Comparison of ENCODE assay signal across 8 cellular contexts in the genomic region with DNA sequence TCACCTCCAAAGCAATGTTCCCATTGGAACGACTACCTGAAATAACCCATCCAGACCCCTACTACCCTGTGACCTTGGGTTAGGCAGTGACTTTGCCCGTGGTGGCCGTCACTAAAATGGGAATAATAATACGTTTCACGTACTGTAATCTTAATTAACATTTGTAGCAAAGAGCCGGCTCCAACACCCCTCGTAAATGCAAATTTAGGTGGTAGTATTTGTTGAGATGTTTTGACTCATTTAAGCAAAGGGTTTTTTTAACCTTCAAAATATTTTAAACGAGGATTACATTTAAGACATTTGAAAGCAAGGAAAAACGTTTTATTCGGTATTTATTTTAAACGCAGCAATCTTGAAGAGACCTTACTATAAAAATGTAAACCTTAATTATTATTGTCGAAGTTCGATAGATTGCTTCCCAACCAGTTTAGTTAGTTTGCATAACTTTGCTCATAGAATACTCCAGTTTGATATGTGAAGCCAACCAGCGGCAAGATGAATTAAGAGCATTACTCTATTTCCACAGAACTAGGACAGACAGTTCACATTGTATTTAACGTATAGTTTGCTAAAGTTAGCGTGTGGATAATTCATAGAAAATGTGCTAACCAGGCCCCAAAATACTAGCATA. TPM values are rescaled to one million over a fixed set of nuclear protein-coding genes. Genes with fewer than 3 reads are reported as not detected.
DNase-seq lines count a peak whose midpoint lies in the region; ATAC-seq and TF ChIP-seq lines count a peak whose summit lies in the region.

No MANE protein-coding gene starts in this region.

- no peak for TF ChIP-seq CTCF in CD4-positive, alpha-beta T cell (IDR thresholded peaks at IDR 0.05)
- no peak for TF ChIP-seq CTCF in kidney epithelial cell (IDR thresholded peaks at IDR 0.05; ENCODE audit: insufficient read depth, low read length, poor library complexity, severe bottlenecking)

- H3K27ac Mint-ChIP-seq in CD4-positive, alpha-beta T cell, result peak overlapping the region; percentile 84

- intact Hi-C loops in CD4-positive, alpha-beta T cell (cut with DNase I, micrococcal nuclease), result loop anchor here (2.0 to 5.0 kb wide), 4 partner anchors 17 to 644 kb away; partner anchors contain the start of genes SLC38A2 (in 2 of the 2) and SCAF11 (in 1 of the 2)

- no peaks in the 10 kb centered on the region for H3K27me3 ChIP-seq in CD4-positive, alpha-beta T cell (ENCODE audit: control insufficient read depth, insufficient read depth, low read length)
- H3K27me3 ChIP-seq in adipocyte (replicated peaks; ENCODE audit: control insufficient read depth, insufficient read depth, low read length) (no peaks in the 10 kb centered on the region), kidney epithelial cell (ENCODE audit: control insufficient read depth, insufficient read depth, low read length) (no peaks in the 10 kb centered on the region)

- H3K9me3 Mint-ChIP-seq in CD4-positive, alpha-beta T cell, result no peaks in the 10 kb centered on the region

- POLR2A ChIA-PET in CD4-positive, alpha-beta T cell (lab: Charles Lee), result interaction anchor here (0.6 to 7.4 kb wide), 30 partner anchors 10 to 1351 kb away, joined by 3 to 98 read pairs (median 4); partner anchors contain the start of genes AMIGO2, ANO6, PCED1B and SCAF11

- peaks cover 37% of the 10 kb centered on the region for H3K4me1 Mint-ChIP-seq in CD4-positive, alpha-beta T cell (ENCODE audit: low read depth)

- peak overlapping the region; percentile 96 for H3K9ac ChIP-seq in adipocyte (ENCODE audit: low read length)

- no peaks in the 10 kb centered on the region for H3K9me3 ChIP-seq in CD4-positive, alpha-beta T cell (ENCODE audit: control insufficient read depth, low read length)
- H3K9me3 ChIP-seq in adipocyte (ENCODE audit: control insufficient read depth, low read length), result no peaks in the 10 kb centered on the region

- H3K4me3 ChIP-seq in adipocyte (ENCODE audit: low read length) (peak overlapping the region; percentile 99), kidney epithelial cell (ENCODE audit: low read depth, low read length) (peak overlapping the region; percentile 83)

- peaks cover 40% of the 10 kb centered on the region for H3K4me1 ChIP-seq in adipocyte (ENCODE audit: control insufficient read depth, insufficient read depth, low read length)

- peak; percentile 2 for ATAC-seq in CD4-positive, alpha-beta T cell (ENCODE audit: poor library complexity)
- peak; percentile 0 for ATAC-seq in HG02885 (IDR thresholded peaks at IDR 0.05; ENCODE audit: poor library complexity, unreplicated experiment)
- no peak for ATAC-seq in activated CD4-positive, CD25-positive, alpha-beta regulatory T cell treated with anti-CD3 and anti-CD28 coated beads, Interleukin-2, amount 50 U/mL, for 24 hours
- no peak for ATAC-seq in HG02571 (IDR thresholded peaks at IDR 0.05; ENCODE audit: unreplicated experiment)
- ATAC-seq in HG02678 (IDR thresholded peaks at IDR 0.05; ENCODE audit: unreplicated experiment), result no peak

- peak overlapping the region; percentile 100 for H3K4me3 Mint-ChIP-seq in CD4-positive, alpha-beta T cell

- DNase-seq in CD4-positive, alpha-beta T cell, result no peak
- DNase-seq in adipocyte (ENCODE audit: low read depth) (peak; percentile 65), kidney epithelial cell (ENCODE audit: low read depth) (no peak), substantia nigra (lab: John Stamatoyannopoulos, UW) (peak in 3 of 49 donors; percentile 12 to 41 (median 16))

- H3K27me3 Mint-ChIP-seq in CD4-positive, alpha-beta T cell, result no peaks in the 10 kb centered on the region

- H3K36me3 ChIP-seq in adipocyte (ENCODE audit: control insufficient read depth, insufficient read depth, low read length, severe bottlenecking), result no peaks in the 10 kb centered on the region
- no peaks in the 10 kb centered on the region for H3K36me3 ChIP-seq in kidney epithelial cell (ENCODE audit: control insufficient read depth, insufficient read depth, low read length)

- H3K27ac ChIP-seq in CD4-positive, alpha-beta T cell (ENCODE audit: low read depth, low read length), result peak overlapping the region; percentile 99
- peak overlapping the region; percentile 97 for H3K27ac ChIP-seq in substantia nigra (ENCODE audit: low read depth, low read length, poor library complexity, severe bottlenecking)

- peaks cover 47% of the 10 kb centered on the region for H3K36me3 Mint-ChIP-seq in CD4-positive, alpha-beta T cell (ENCODE audit: low read depth)

- CTCF ChIA-PET in CD4-positive, alpha-beta T cell (lab: Charles Lee), result interaction anchor here (0.7 to 3.5 kb wide), 15 partner anchors 8 to 512 kb away, joined by 3 to 17 read pairs (median 4); partner anchors contain the start of gene ANO6

RNA-seq across cellular contexts. Expression of gene ARID2, which starts 1.4 kb away (rescaled TPM):
- total RNA-seq in CD4-positive, alpha-beta T cell, result 10 to 100 TPM; 49.0 to 51.3 TPM
- 17.6 and 21.1 TPM in 2 replicates for total RNA-seq in kidney epithelial cell

Comparison
In these comparisons a context has a peak if more than half of its experiments do, and no peak if none do; other contexts are left out.
1. ATAC-seq: peak in CD4-positive, alpha-beta T cell (single experiment) and HG02885 (single experiment); none in activated CD4-positive, CD25-positive, alpha-beta regulatory T cell treated with anti-CD3 and anti-CD28 coated beads, Interleukin-2, amount 50 U/mL, for 24 hours (0 of 2), HG02571 (single experiment) and HG02678 (single experiment).